Comparison of ENCODE assay signal across 1 cellular context in genomic region chr2:54723300-54724149, GRCh38.
TF ChIP-seq lines count a peak whose summit lies in the region.

Gene EML6, plus strand, starts transcription at chr2:54723662. Its CDS starts 1,400 bp downstream, at chr2:54725062.

TF ChIP-seq in HepG2, 621 proteins besides CTCF, POLR2A, EP300 and RAD21 (continued from another document and continues in another):
- TF ChIP-seq, protein P1, sequence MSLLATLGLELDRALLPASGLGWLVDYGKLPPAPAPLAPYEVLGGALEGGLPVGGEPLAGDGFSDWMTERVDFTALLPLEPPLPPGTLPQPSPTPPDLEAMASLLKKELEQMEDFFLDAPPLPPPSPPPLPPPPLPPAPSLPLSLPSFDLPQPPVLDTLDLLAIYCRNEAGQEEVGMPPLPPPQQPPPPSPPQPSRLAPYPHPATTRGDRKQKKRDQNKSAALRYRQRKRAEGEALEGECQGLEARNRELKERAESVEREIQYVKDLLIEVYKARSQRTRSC (CRISPR knock-in tag; IDR thresholded peaks at IDR 0.05; ENCODE audit: low read depth) = peak; percentile 10; the same call in 1 of the 2 replicates
- TF ChIP-seq ZNF891 (CRISPR knock-in tag; IDR thresholded peaks at IDR 0.05) = peak; percentile 98
- TF ChIP-seq ZNF235 (CRISPR knock-in tag; IDR thresholded peaks at IDR 0.05; ENCODE audit: borderline replicate concordance) = peak; percentile 98
- peak; percentile 72; the same call in 1 of the 2 replicates for TF ChIP-seq KLF13 (CRISPR knock-in tag; IDR thresholded peaks at IDR 0.05)
- 0 out of 2 replicates have a peak, but pooled peaks have one; percentile 30 for TF ChIP-seq CENPT (CRISPR knock-in tag; IDR thresholded peaks at IDR 0.05; ENCODE audit: low read depth)
- TF ChIP-seq ZNF350 (CRISPR knock-in tag; IDR thresholded peaks at IDR 0.05; ENCODE audit: borderline replicate concordance, low read depth) = peak; percentile 70
- TF ChIP-seq KDM1A (CRISPR knock-in tag; IDR thresholded peaks at IDR 0.05) = 0 out of 2 replicates have a peak, but pooled peaks have one; percentile 31
- no peak for TF ChIP-seq MBD4 (IDR thresholded peaks at IDR 0.05; ENCODE audit: borderline replicate concordance, low read length)
- peak; percentile 67; the same call in 1 of the 2 replicates for TF ChIP-seq ZNF138 (CRISPR knock-in tag; IDR thresholded peaks at IDR 0.05; ENCODE audit: low read depth)
- 0 out of 2 replicates have a peak, but pooled peaks have one; percentile 63 for TF ChIP-seq ZSCAN20 (CRISPR knock-in tag; IDR thresholded peaks at IDR 0.05; ENCODE audit: borderline replicate concordance)
- TF ChIP-seq KLF11 (CRISPR knock-in tag; IDR thresholded peaks at IDR 0.05) = no peak
- TF ChIP-seq, protein P2, sequence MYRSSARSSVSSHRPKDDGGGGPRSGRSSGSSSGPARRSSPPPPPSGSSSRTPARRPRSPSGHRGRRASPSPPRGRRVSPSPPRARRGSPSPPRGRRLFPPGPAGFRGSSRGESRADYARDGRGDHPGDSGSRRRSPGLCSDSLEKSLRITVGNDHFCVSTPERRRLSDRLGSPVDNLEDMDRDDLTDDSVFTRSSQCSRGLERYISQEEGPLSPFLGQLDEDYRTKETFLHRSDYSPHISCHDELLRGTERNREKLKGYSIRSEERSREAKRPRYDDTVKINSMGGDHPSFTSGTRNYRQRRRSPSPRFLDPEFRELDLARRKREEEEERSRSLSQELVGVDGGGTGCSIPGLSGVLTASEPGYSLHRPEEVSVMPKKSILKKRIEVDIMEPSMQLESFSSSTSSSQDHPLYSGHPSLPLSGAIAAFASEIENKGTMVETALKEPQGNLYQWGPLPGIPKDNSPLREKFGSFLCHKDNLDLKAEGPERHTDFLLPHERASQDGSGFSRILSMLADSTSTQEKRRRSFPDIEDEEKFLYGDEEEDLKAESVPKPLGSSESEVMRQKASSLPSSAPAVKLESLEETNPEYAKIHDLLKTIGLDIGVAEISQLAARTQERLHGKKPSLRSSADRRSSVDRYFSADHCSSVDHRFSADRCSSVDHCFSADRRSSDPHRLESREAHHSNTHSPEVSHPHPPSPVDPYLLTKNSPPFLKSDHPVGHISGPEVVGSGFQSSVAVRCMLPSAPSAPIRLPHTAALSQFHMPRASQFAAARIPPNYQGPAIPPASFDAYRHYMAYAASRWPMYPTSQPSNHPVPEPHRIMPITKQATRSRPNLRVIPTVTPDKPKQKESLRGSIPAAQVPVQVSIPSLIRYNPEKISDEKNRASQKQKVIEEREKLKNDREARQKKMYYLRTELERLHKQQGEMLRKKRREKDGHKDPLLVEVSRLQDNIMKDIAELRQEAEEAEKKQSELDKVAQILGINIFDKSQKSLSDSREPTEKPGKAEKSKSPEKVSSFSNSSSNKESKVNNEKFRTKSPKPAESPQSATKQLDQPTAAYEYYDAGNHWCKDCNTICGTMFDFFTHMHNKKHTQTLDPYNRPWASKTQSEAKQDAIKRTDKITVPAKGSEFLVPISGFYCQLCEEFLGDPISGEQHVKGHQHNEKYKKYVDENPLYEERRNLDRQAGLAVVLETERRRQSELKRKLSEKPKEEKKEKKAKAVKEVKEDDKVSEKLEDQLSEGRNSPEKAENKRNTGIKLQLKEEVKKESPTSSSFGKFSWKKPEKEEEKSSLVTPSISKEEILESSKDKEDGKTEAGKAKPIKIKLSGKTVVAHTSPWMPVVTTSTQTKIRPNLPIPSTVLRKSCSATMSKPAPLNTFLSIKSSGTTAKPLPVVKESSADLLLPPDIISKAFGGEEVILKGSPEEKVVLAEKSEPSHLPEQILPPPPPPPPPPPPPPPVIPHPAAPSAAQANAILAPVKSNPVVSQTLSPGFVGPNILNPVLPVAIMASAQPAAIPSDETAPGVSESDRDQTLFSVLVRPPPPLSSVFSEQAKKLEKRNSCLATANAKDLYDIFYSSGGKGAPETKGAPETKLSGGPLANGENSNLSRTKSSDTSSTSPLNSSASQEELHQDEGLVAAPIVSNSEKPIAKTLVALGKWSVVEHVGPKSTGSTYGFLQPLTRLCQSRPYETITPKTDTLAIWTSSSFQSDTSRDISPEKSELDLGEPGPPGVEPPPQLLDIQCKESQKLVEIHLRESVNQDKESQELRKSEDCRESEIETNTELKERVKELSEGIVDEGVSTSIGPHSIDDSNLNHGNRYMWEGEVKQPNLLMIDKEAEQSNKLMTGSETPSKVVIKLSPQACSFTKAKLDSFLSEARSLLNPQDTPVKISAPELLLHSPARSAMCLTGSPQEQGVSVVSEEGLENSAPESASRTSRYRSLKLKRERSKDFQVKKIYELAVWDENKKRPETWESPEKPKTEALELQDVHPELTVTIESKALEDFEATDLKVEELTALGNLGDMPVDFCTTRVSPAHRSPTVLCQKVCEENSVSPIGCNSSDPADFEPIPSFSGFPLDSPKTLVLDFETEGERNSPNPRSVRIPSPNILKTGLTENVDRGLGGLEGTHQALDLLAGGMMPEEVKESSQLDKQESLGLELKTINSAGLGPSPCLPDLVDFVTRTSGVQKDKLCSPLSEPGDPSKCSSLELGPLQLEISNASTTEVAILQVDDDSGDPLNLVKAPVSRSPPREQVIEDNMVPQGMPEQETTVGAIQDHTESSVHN (CRISPR knock-in tag; IDR thresholded peaks at IDR 0.05) = no peak
- no peak for TF ChIP-seq ZNF841 (CRISPR knock-in tag; IDR thresholded peaks at IDR 0.05; ENCODE audit: borderline replicate concordance)
- peak; percentile 99 for TF ChIP-seq HCFC1 (IDR thresholded peaks at IDR 0.05; ENCODE audit: low read depth, low read length)
- TF ChIP-seq IRF9 (CRISPR knock-in tag; IDR thresholded peaks at IDR 0.05; ENCODE audit: borderline replicate concordance) = peak; percentile 93
- TF ChIP-seq IKZF1 (IDR thresholded peaks at IDR 0.05) = no peak
- TF ChIP-seq, protein P3, sequence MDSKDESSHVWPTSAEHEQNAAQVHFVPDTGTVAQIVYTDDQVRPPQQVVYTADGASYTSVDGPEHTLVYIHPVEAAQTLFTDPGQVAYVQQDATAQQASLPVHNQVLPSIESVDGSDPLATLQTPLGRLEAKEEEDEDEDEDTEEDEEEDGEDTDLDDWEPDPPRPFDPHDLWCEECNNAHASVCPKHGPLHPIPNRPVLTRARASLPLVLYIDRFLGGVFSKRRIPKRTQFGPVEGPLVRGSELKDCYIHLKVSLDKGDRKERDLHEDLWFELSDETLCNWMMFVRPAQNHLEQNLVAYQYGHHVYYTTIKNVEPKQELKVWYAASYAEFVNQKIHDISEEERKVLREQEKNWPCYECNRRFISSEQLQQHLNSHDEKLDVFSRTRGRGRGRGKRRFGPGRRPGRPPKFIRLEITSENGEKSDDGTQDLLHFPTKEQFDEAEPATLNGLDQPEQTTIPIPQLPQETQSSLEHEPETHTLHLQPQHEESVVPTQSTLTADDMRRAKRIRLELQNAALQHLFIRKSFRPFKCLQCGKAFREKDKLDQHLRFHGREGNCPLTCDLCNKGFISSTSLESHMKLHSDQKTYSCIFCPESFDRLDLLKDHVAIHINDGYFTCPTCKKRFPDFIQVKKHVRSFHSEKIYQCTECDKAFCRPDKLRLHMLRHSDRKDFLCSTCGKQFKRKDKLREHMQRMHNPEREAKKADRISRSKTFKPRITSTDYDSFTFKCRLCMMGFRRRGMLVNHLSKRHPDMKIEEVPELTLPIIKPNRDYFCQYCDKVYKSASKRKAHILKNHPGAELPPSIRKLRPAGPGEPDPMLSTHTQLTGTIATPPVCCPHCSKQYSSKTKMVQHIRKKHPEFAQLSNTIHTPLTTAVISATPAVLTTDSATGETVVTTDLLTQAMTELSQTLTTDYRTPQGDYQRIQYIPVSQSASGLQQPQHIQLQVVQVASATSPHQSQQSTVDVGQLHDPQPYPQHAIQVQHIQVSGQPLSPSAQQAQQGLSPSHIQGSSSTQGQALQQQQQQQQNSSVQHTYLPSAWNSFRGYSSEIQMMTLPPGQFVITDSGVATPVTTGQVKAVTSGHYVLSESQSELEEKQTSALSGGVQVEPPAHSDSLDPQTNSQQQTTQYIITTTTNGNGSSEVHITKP (CRISPR knock-in tag; IDR thresholded peaks at IDR 0.05; ENCODE audit: low read depth) = peak; percentile 94
- peak; percentile 95 for TF ChIP-seq UBTF (CRISPR knock-in tag; IDR thresholded peaks at IDR 0.05)
- TF ChIP-seq NR1H2 (CRISPR knock-in tag; IDR thresholded peaks at IDR 0.05; ENCODE audit: borderline replicate concordance, low read depth) = peak; percentile 92
- TF ChIP-seq FLYWCH1 (CRISPR knock-in tag; IDR thresholded peaks at IDR 0.05) = no peak
- TF ChIP-seq SCMH1 (CRISPR knock-in tag; IDR thresholded peaks at IDR 0.05; ENCODE audit: borderline replicate concordance) = no peak
- TF ChIP-seq, protein P4, sequence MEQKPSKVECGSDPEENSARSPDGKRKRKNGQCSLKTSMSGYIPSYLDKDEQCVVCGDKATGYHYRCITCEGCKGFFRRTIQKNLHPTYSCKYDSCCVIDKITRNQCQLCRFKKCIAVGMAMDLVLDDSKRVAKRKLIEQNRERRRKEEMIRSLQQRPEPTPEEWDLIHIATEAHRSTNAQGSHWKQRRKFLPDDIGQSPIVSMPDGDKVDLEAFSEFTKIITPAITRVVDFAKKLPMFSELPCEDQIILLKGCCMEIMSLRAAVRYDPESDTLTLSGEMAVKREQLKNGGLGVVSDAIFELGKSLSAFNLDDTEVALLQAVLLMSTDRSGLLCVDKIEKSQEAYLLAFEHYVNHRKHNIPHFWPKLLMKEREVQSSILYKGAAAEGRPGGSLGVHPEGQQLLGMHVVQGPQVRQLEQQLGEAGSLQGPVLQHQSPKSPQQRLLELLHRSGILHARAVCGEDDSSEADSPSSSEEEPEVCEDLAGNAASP (CRISPR knock-in tag; IDR thresholded peaks at IDR 0.05; ENCODE audit: borderline replicate concordance) = no peak; the same call in 1 of the 2 replicates
- peak; percentile 95 for TF ChIP-seq ZNF136 (CRISPR knock-in tag; IDR thresholded peaks at IDR 0.05; ENCODE audit: low read depth)
- peak; percentile 84; the same call in 1 of the 2 replicates for TF ChIP-seq TMF1 (CRISPR knock-in tag; IDR thresholded peaks at IDR 0.05; ENCODE audit: low read depth)
- no peak for TF ChIP-seq MTA3 (CRISPR knock-in tag; IDR thresholded peaks at IDR 0.05)
- TF ChIP-seq NONO (IDR thresholded peaks at IDR 0.05) = no peak
- peak; percentile 94 for TF ChIP-seq NONO (CRISPR knock-in tag; conservative IDR thresholded peaks at IDR 0.05)
- TF ChIP-seq ZNF251 (CRISPR knock-in tag; IDR thresholded peaks at IDR 0.05) = no peak; the same call in 1 of the 2 replicates
- 0 out of 2 replicates have a peak, but pooled peaks have one; percentile 1 for TF ChIP-seq CEBPG (CRISPR knock-in tag; IDR thresholded peaks at IDR 0.05)
- TF ChIP-seq HMG20A (CRISPR knock-in tag; IDR thresholded peaks at IDR 0.05; ENCODE audit: borderline replicate concordance) = 0 out of 2 replicates have a peak, but pooled peaks have one; percentile 23
- no peak for TF ChIP-seq GPN1 (CRISPR knock-in tag; IDR thresholded peaks at IDR 0.05; ENCODE audit: borderline replicate concordance)
- TF ChIP-seq THAP9 (CRISPR knock-in tag; IDR thresholded peaks at IDR 0.05; ENCODE audit: borderline replicate concordance) = peak; percentile 62; the same call in 1 of the 2 replicates
